In the genomic region with DNA sequence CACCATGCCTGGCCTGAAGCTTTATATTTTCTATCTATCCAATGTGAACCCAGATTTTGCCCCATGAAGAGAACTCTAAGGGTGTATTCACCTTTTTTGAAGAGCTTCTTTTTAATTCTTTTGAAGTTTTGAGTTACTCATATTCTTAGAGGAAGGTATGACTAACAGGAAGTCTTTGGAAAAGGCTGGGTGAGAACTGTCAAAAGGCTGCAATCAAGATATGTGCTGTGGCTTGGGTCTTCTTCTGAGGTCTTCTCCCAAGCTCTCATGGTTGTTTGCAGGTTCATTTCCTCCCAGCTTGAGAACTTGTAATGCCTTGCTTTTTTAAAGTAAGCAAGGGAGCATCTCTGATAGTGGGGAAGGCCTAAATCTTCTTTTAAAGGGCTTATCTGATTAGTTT, we compare ENCODE assay signal across 13 cellular contexts. TPM values are rescaled to one million over a fixed set of nuclear protein-coding genes. Genes with fewer than 3 reads are reported as not detected.
DNase-seq lines count a peak whose midpoint lies in the region; ATAC-seq, FAIRE-seq and TF ChIP-seq lines count a peak whose summit lies in the region.
"Had no signal": no experiment of that assay in that cellular context is flagged by ENCODE, and none has a peak within 500 bp of the region (broad histone marks: within the 10 kb centered on the region; RNA-seq: fewer than 3 reads in every experiment).

No MANE protein-coding gene starts in this region.

- H3K36me3 Mint-ChIP-seq in activated CD8-positive, alpha-beta memory T cell treated with anti-CD3 and anti-CD28 coated beads, Interleukin-2, amount 10 ng/mL, durations not matched to agents 7 days and 5 days: peaks cover 4% of the 10 kb centered on the region
- H3K36me3 Mint-ChIP-seq in activated T-cell treated with anti-CD3 and anti-CD28 coated beads, Interleukin-2, amount 50 U/mL, for 72 hours (ENCODE audit: insufficient read depth in 2 of 2): peaks cover 3 to 4% of the 10 kb centered on the region in 2 donors
- H3K36me3 Mint-ChIP-seq in naive thymus-derived CD8-positive, alpha-beta T cell: no peaks in the 10 kb centered on the region
- H3K36me3 Mint-ChIP-seq in chondrocyte (ENCODE audit: low read depth): no peaks in the 10 kb centered on the region

- CTCF ChIA-PET in activated CD8-positive, alpha-beta memory T cell treated with anti-CD3 and anti-CD28 coated beads, Interleukin-2, amount 10 ng/mL, durations not matched to agents 7 days and 5 days (lab: Charles Lee): no interaction called here

- H3K27ac Mint-ChIP-seq in activated CD8-positive, alpha-beta memory T cell treated with anti-CD3 and anti-CD28 coated beads, Interleukin-2, amount 10 ng/mL, durations not matched to agents 7 days and 5 days: peak overlapping the region; percentile 79
- H3K27ac Mint-ChIP-seq in activated T-cell treated with anti-CD3 and anti-CD28 coated beads, Interleukin-2, amount 50 U/mL, for 72 hours: peak overlapping the region; percentile 82
- H3K27ac Mint-ChIP-seq in naive thymus-derived CD8-positive, alpha-beta T cell: peak overlapping the region; percentile 18 to 92 (median 86)
- H3K27ac Mint-ChIP-seq in chondrocyte (ENCODE audit: unreplicated experiment): no peak overlapping the region
- H3K27ac Mint-ChIP-seq: dendritic cell treated with granulocyte-macrophage colony-stimulating factor and Interleukin-4, amounts not matched to agents 40 ng/mL and 50 ng/mL, for 4 days had no signal

- peaks cover 10% of the 10 kb centered on the region for H3K27me3 Mint-ChIP-seq in activated CD8-positive, alpha-beta memory T cell treated with anti-CD3 and anti-CD28 coated beads, Interleukin-2, amount 10 ng/mL, durations not matched to agents 7 days and 5 days
- no peaks in the 10 kb centered on the region for H3K27me3 Mint-ChIP-seq in activated T-cell treated with anti-CD3 and anti-CD28 coated beads, Interleukin-2, amount 50 U/mL, for 72 hours (ENCODE audit: low read depth)
- no peaks in the 10 kb centered on the region for H3K27me3 Mint-ChIP-seq in naive thymus-derived CD8-positive, alpha-beta T cell
- peaks cover 23% of the 10 kb centered on the region for H3K27me3 Mint-ChIP-seq in chondrocyte (ENCODE audit: low read depth)

- H3K4me1 Mint-ChIP-seq in activated CD8-positive, alpha-beta memory T cell treated with anti-CD3 and anti-CD28 coated beads, Interleukin-2, amount 10 ng/mL, durations not matched to agents 7 days and 5 days: peaks cover 26% of the 10 kb centered on the region
- peaks cover 44% of the 10 kb centered on the region for H3K4me1 Mint-ChIP-seq in activated T-cell treated with anti-CD3 and anti-CD28 coated beads, Interleukin-2, amount 50 U/mL, for 72 hours (ENCODE audit: low read depth)
- H3K4me1 Mint-ChIP-seq in naive thymus-derived CD8-positive, alpha-beta T cell: peaks cover 35 to 52% (median 42%) of the 10 kb centered on the region in 4 donors
- peaks cover 8% of the 10 kb centered on the region for H3K4me1 Mint-ChIP-seq in chondrocyte (ENCODE audit: low read depth)

- peak; percentile 88 for ATAC-seq in activated CD8-positive, alpha-beta memory T cell treated with anti-CD3 and anti-CD28 coated beads, Interleukin-2, amount 10 ng/mL, durations not matched to agents 7 days and 5 days
- ATAC-seq in activated T-cell treated with anti-CD3 and anti-CD28 coated beads, Interleukin-2, amount 50 U/mL, for 72 hours (replicated peaks in 1 of 2): peak; percentile 96
- peak; percentile 93 to 96 for ATAC-seq in naive thymus-derived CD8-positive, alpha-beta T cell
- ATAC-seq in HG03139 (IDR thresholded peaks at IDR 0.05; ENCODE audit: unreplicated experiment): no peak

- no peak overlapping the region for H3K4me3 Mint-ChIP-seq in activated CD8-positive, alpha-beta memory T cell treated with anti-CD3 and anti-CD28 coated beads, Interleukin-2, amount 10 ng/mL, durations not matched to agents 7 days and 5 days
- peak overlapping the region; percentile 13 to 63 for H3K4me3 Mint-ChIP-seq in activated T-cell treated with anti-CD3 and anti-CD28 coated beads, Interleukin-2, amount 50 U/mL, for 72 hours
- H3K4me3 Mint-ChIP-seq in naive thymus-derived CD8-positive, alpha-beta T cell: peak overlapping the region in 8 of 10 donors; percentile 19 to 72 (median 52)
- no peak overlapping the region for H3K4me3 Mint-ChIP-seq in chondrocyte (ENCODE audit: unreplicated experiment)
- H3K4me3 Mint-ChIP-seq: dendritic cell treated with granulocyte-macrophage colony-stimulating factor and Interleukin-4, amounts not matched to agents 40 ng/mL and 50 ng/mL, for 4 days had no signal

- POLR2A ChIA-PET in naive thymus-derived CD8-positive, alpha-beta T cell (lab: Charles Lee): interaction anchor here (1.0 kb wide), 1 partner anchor 442 kb away, joined by 3 read pairs; a partner anchor contains a TSS

- no peak for FAIRE-seq in urothelium cell line (lab: Jason Lieb, UNC)

- no peak for TF ChIP-seq CTCF in chondrocyte (IDR thresholded peaks at IDR 0.05)

- peak; percentile 58 for DNase-seq in activated CD8-positive, alpha-beta memory T cell treated with anti-CD3 and anti-CD28 coated beads, Interleukin-2, amount 10 ng/mL, durations not matched to agents 7 days and 5 days
- no peak for DNase-seq in activated CD8-positive, alpha-beta memory T cell treated with anti-CD3 and anti-CD28 coated beads for 24 hours
- DNase-seq in M059J (ENCODE audit: low read depth) (peak; percentile 2), chondrocyte (ENCODE audit: low spot score) (no peak), urothelium cell line (ENCODE audit: low spot score) (no peak)
- peak; percentile 38 to 52 for DNase-seq in activated T-cell treated with anti-CD3 and anti-CD28 coated beads, Interleukin-2, amount 50 U/mL, for 72 hours
- DNase-seq in naive thymus-derived CD8-positive, alpha-beta T cell: peak in 8 of 10 donors; percentile 4 to 65 (median 18)
- DNase-seq: DMS 273 treated with DMSO at 0.1 percent for 48 hours, transverse colon had no signal

- H3K9me3 Mint-ChIP-seq in activated CD8-positive, alpha-beta memory T cell treated with anti-CD3 and anti-CD28 coated beads, Interleukin-2, amount 10 ng/mL, durations not matched to agents 7 days and 5 days (ENCODE audit: low read depth): no peaks in the 10 kb centered on the region
- H3K9me3 Mint-ChIP-seq in activated T-cell treated with anti-CD3 and anti-CD28 coated beads, Interleukin-2, amount 50 U/mL, for 72 hours: no peaks in the 10 kb centered on the region
- H3K9me3 Mint-ChIP-seq in naive thymus-derived CD8-positive, alpha-beta T cell: peaks cover 0 to 10% (median 0%) of the 10 kb centered on the region in 9 donors
- peaks cover 12% of the 10 kb centered on the region for H3K9me3 Mint-ChIP-seq in chondrocyte (ENCODE audit: low read depth)
- H3K9me3 Mint-ChIP-seq: dendritic cell treated with granulocyte-macrophage colony-stimulating factor and Interleukin-4, amounts not matched to agents 40 ng/mL and 50 ng/mL, for 4 days had no signal

RNA-seq across cellular contexts. Expression of a gene that starts 3.1 kb away (rescaled TPM):
- total RNA-seq in activated CD8-positive, alpha-beta memory T cell treated with anti-CD3 and anti-CD28 coated beads, Interleukin-2, amount 10 ng/mL, durations not matched to agents 7 days and 5 days: not detected
- not detected in 2 replicates for total RNA-seq in M059J (2014; rRNA removed; shearing (Covaris generic))
- total RNA-seq in activated T-cell treated with anti-CD3 and anti-CD28 coated beads, Interleukin-2, amount 50 U/mL, for 72 hours: under 1 TPM in 1 of 2 donors, not detected in 1; 0.09 TPM
- not detected for total RNA-seq in naive thymus-derived CD8-positive, alpha-beta T cell
- polyA plus RNA-seq in naive thymus-derived CD8-positive, alpha-beta T cell: not detected
- not detected in 3 replicates for total RNA-seq in chondrocyte
- total RNA-seq: A673, LHCN-M2, transverse colon had no signal

RNA-seq across cellular contexts. Expression of a gene that starts 56.1 kb away (rescaled TPM):
- 1 to 10 TPM; 7.9 to 8.6 TPM for total RNA-seq in activated CD8-positive, alpha-beta memory T cell treated with anti-CD3 and anti-CD28 coated beads, Interleukin-2, amount 10 ng/mL, durations not matched to agents 7 days and 5 days
- total RNA-seq in M059J (2014; rRNA removed; shearing (Covaris generic)): 3.4 and 3.7 TPM in 2 replicates
- 1 to 10 TPM; 6.1 to 9.1 TPM for total RNA-seq in activated T-cell treated with anti-CD3 and anti-CD28 coated beads, Interleukin-2, amount 50 U/mL, for 72 hours
- total RNA-seq in naive thymus-derived CD8-positive, alpha-beta T cell: 1 to 10 TPM; 5.2 to 8.7 TPM
- 1 to 10 TPM; 2.5 to 2.9 (median 2.6) TPM for polyA plus RNA-seq in naive thymus-derived CD8-positive, alpha-beta T cell
- total RNA-seq in chondrocyte: 3.6 to 4.7 TPM (median 4.2 TPM) in 3 replicates

Comparison
In these comparisons a context has a peak if more than half of its experiments do, and no peak if none do; other contexts are left out.
1. DNase-seq: peak in activated CD8-positive, alpha-beta memory T cell treated with anti-CD3 and anti-CD28 coated beads, Interleukin-2, amount 10 ng/mL, durations not matched to agents 7 days and 5 days (single experiment), M059J (single experiment), activated T-cell treated with anti-CD3 and anti-CD28 coated beads, Interleukin-2, amount 50 U/mL, for 72 hours (2 of 2) and naive thymus-derived CD8-positive, alpha-beta T cell (8 of 10); none in activated CD8-positive, alpha-beta memory T cell treated with anti-CD3 and anti-CD28 coated beads for 24 hours (single experiment), chondrocyte (single experiment) and urothelium cell line (single experiment).
2. H3K4me3 Mint-ChIP-seq: peak in activated T-cell treated with anti-CD3 and anti-CD28 coated beads, Interleukin-2, amount 50 U/mL, for 72 hours (2 of 2) and naive thymus-derived CD8-positive, alpha-beta T cell (8 of 10); none in activated CD8-positive, alpha-beta memory T cell treated with anti-CD3 and anti-CD28 coated beads, Interleukin-2, amount 10 ng/mL, durations not matched to agents 7 days and 5 days (single experiment) and chondrocyte (single experiment).